Comparison of ENCODE assay signal across 10 cellular contexts in genomic region chr2:189163889-189164288, GRCh38. TPM values are rescaled to one million over a fixed set of nuclear protein-coding genes. Genes with fewer than 3 reads are reported as not detected.
DNase-seq lines count a peak whose midpoint lies in the region; ATAC-seq and TF ChIP-seq lines count a peak whose summit lies in the region.
"Had no signal": no experiment of that assay in that cellular context is flagged by ENCODE, and none has a peak within 500 bp of the region (broad histone marks: within the 10 kb centered on the region; RNA-seq: fewer than 3 reads in every experiment).

No MANE protein-coding gene starts in this region.

- CTCF ChIA-PET in Calu3 (lab: Charles Lee) = no interaction called here

- H3K9me3 Mint-ChIP-seq in mesothelial cell of epicardium (no peaks in the 10 kb centered on the region), Calu3 (ENCODE audit: low read depth, unreplicated experiment) (no peaks in the 10 kb centered on the region)
- H3K9me3 Mint-ChIP-seq: T-cell had no signal

- TF ChIP-seq POLR2A in uterus (IDR thresholded peaks at IDR 0.05) = no peak

- TF ChIP-seq CTCF in mesothelial cell of epicardium (IDR thresholded peaks at IDR 0.05; ENCODE audit: unreplicated experiment) = no peak
- no peak for TF ChIP-seq CTCF in uterus (IDR thresholded peaks at IDR 0.05)
- no peak for TF ChIP-seq CTCF in Calu3 (IDR thresholded peaks at IDR 0.05; ENCODE audit: unreplicated experiment)

- intact Hi-C loops in uterus (cut with DNase I; ENCODE audit: low total_unique reads) (no loop called here), Calu3 (cut with micrococcal nuclease; ENCODE audit: unreplicated experiment) (no loop called here)

- no peaks in the 10 kb centered on the region for H3K27me3 ChIP-seq in HUES6 (ENCODE audit: control insufficient read depth, insufficient read depth, low read length)
- no peaks in the 10 kb centered on the region for H3K27me3 ChIP-seq in uterus

- DNase-seq in dermis blood vessel endothelial cell (peak; percentile 19), mesothelial cell of epicardium (ENCODE audit: low spot score in 2 of 2, unreplicated experiment in 2 of 2) (no peak), uterus (no peak), Calu3 (no peak)
- DNase-seq: NCI-H446 treated with DMSO at 0.1 percent for 48 hours; stimulated activated naive CD4-positive, alpha-beta T cell; T-cell had no signal

- no peak overlapping the region for H3K9ac ChIP-seq in HUES6 (ENCODE audit: low read length)

- peaks cover 3% of the 10 kb centered on the region for H3K36me3 Mint-ChIP-seq in mesothelial cell of epicardium
- H3K36me3 Mint-ChIP-seq in Calu3 (ENCODE audit: insufficient read depth, unreplicated experiment) = no peaks in the 10 kb centered on the region
- H3K36me3 Mint-ChIP-seq: T-cell had no signal

- H3K4me3 ChIP-seq in HUES6 (ENCODE audit: low read depth, low read length) (no peak overlapping the region; the same call in 1 of the 2 replicates), uterus (no peak overlapping the region)

- H3K27me3 Mint-ChIP-seq in mesothelial cell of epicardium (ENCODE audit: low read depth) (no peaks in the 10 kb centered on the region), Calu3 (ENCODE audit: unreplicated experiment) (no peaks in the 10 kb centered on the region)

- H3K4me1 Mint-ChIP-seq in mesothelial cell of epicardium = peaks cover 70% of the 10 kb centered on the region
- H3K4me1 Mint-ChIP-seq in Calu3 (ENCODE audit: low read depth, unreplicated experiment) = peaks cover 7% of the 10 kb centered on the region
- H3K4me1 Mint-ChIP-seq: T-cell had no signal

- no peak for ATAC-seq in esophagus mucosa
- no peak for ATAC-seq in GM18867 (IDR thresholded peaks at IDR 0.05; ENCODE audit: unreplicated experiment)
- ATAC-seq: T-cell had no signal

- H3K4me3 Mint-ChIP-seq in mesothelial cell of epicardium (no peak overlapping the region), Calu3 (ENCODE audit: low read depth, unreplicated experiment) (no peak overlapping the region)
- H3K4me3 Mint-ChIP-seq: T-cell had no signal

- H3K9me3 ChIP-seq in HUES6 (ENCODE audit: control insufficient read depth, insufficient read depth, low read depth, low read length) = no peaks in the 10 kb centered on the region
- no peaks in the 10 kb centered on the region for H3K9me3 ChIP-seq in uterus

- H3K4me1 ChIP-seq in HUES6 (ENCODE audit: control insufficient read depth, insufficient read depth, low read length) (peaks cover 21% of the 10 kb centered on the region), uterus (peaks cover 0 to 9% of the 10 kb centered on the region in 2 donors)

- BruUV-seq in Calu3 (replicated peaks; lab: Mats Ljungman, UMichigan) = no TSS peak

- H3K27ac Mint-ChIP-seq in mesothelial cell of epicardium (peak overlapping the region; percentile 96), Calu3 (ENCODE audit: unreplicated experiment) (no peak overlapping the region)
- H3K27ac Mint-ChIP-seq: T-cell had no signal

- no peaks in the 10 kb centered on the region for H3K36me3 ChIP-seq in HUES6 (ENCODE audit: control insufficient read depth, insufficient read depth, low read length)
- H3K36me3 ChIP-seq in uterus = no peaks in the 10 kb centered on the region

- H3K27ac ChIP-seq in HUES6 (ENCODE audit: low read depth, low read length) = peak overlapping the region; percentile 70; the same call in 1 of the 2 replicates
- H3K27ac ChIP-seq in uterus = peak overlapping the region; percentile 57 to 61

RNA-seq across cellular contexts. Expression of gene COL5A2, which starts 15.7 kb away (rescaled TPM):
- 72.6 and 87.1 TPM in 2 replicates for total RNA-seq in dermis blood vessel endothelial cell
- 438 to 472 TPM (median 459 TPM) in 3 replicates for total RNA-seq in mesothelial cell of epicardium
- 100 to 1,000 TPM in 1 of 4 donors, 10 to 100 TPM in 3; 15.0 to 908 (median 33.3) TPM for total RNA-seq in uterus
- 6.3 TPM for total RNA-seq in esophagus mucosa
- total RNA-seq in Calu3 (2022) = 0.56 and 1.1 TPM in 2 replicates
